In the genomic region with DNA sequence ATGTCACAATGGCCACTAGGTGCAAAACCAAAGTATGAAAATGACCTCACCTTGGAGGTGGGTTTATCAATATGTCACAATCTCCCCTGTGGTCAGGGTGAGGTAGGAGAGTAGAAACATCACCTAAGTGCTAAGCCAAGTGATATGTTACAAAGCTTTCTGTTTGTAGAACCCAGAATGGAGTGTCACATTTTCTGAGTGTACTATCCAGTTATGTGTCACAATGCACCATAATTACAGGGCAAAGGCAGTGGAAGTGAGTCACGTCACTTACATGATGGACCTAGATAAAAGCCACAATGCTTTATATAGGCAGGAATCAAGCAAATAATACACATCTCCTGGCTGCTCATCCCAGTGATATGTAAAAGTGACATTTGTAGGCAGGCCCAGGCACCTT, we compare ENCODE assay signal across 18 cellular contexts. TPM values are rescaled to one million over a fixed set of nuclear protein-coding genes. Genes with fewer than 3 reads are reported as not detected.
"Had no signal": no experiment of that assay in that cellular context is flagged by ENCODE, and none has a peak within 500 bp of the region (broad histone marks: within the 10 kb centered on the region; RNA-seq: fewer than 3 reads in every experiment).

No MANE protein-coding gene starts in this region.

RNA-seq across cellular contexts. Expression of a gene that starts 21.8 kb away (rescaled TPM):
- total RNA-seq: colonic mucosa, dermis microvascular lymphatic vessel endothelial cell, endodermal cell, esophagus mucosa, esophagus squamous epithelium, gastrocnemius medialis, glomerular endothelial cell, heart right ventricle, kidney epithelial cell, left cardiac atrium, left lung, left ventricle myocardium superior, lower lobe of right lung, lung microvascular endothelial cell, mesenteric fat pad, mesothelial cell of epicardium, mucosa of descending colon, myocyte had no signal
